ENCODE assay signal across 26 cellular contexts in the genomic region with DNA sequence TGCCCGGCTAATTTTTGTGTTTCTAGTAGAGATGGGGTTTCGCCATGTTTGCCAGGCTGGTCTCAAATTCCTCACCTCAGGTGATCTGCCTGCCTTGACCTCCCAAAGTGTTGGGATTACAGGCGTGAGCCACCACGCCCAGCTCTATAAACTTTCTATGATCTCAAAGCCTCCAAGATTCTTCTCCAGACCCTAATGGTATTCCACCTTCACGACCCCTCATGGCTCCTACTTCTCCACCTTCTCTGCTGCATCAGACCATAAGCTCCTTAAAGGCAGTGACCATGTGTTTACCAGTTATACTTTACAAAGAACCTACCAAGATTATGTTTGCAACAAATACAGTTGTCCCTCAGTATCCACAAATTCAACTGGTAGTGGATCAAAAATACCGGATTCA.
"Had no signal": no experiment of that assay in that cellular context is flagged by ENCODE, and none has a peak within 500 bp of the region (broad histone marks: within the 10 kb centered on the region; RNA-seq: fewer than 3 reads in every experiment).

No MANE protein-coding gene starts in this region.

- DNase-seq: activated CD4-positive, alpha-beta memory T cell treated with anti-CD3 and anti-CD28 coated beads for 36 hours; activated CD4-positive, alpha-beta T cell treated with anti-CD3 and anti-CD28 coated beads, Interleukin-2, amount 50 U/mL, for 1 hour; activated CD8-positive, alpha-beta memory T cell treated with anti-CD3 and anti-CD28 coated beads, Interleukin-2, amount 50 U/mL, for 4 hours; activated gamma-delta T cell treated with Interleukin-2 at 50 U/mL for 16 hours; activated T-cell treated with anti-CD3 and anti-CD28 coated beads for 4 hours; activated T-cell treated with anti-CD3 and anti-CD28 coated beads, Interleukin-2, amount 50 U/mL, for 4 hours; adrenal gland; caudate nucleus; cerebellar nuclear complex; MM.1S; NCI-H1105; NCI-H1417 treated with DMSO at 0.1 percent for 48 hours; NCI-H1694; NCI-H1930; NCI-H2081 treated with DMSO at 0.1 percent for 48 hours; NCI-H345; NCI-H524 treated with DMSO at 0.1 percent for 48 hours; NK-92 treated with Interleukin-12 subunit alpha and Interleukin-12 subunit beta, amount 100 ng/mL, for 24 hours; SHP77; SJCRH30 had no signal

- H3K9me3 Mint-ChIP-seq: activated CD4-positive, alpha-beta memory T cell treated with anti-CD3 and anti-CD28 coated beads for 36 hours; activated naive CD4-positive, alpha-beta T cell treated with anti-CD3 and anti-CD28 coated beads, Interleukin-2, amount 50 U/mL, for 24 hours; activated T-cell treated with anti-CD3 and anti-CD28 coated beads, Interleukin-2, amount 50 U/mL, for 4 hours; activated T-helper 1 cell treated with anti-CD3 and anti-CD28 coated beads, Interleukin-12 subunit alpha, Interleukin-12 subunit beta, Interleukin-2, Interleukin-4 antibody, amounts not matched to agents 30 ng/mL and 10 ng/mL and 1 ng/mL, durations not matched to agents 14 hours and 24 hours and 36 hours; brain; T-helper 2 cell treated with Interferon-gamma antibody and Interleukin-4, amounts not matched to agents 5 μg/mL and 100 μg/mL, for 36 hours had no signal

- H3K27me3 ChIP-seq: adrenal gland, SJCRH30 had no signal

- H3K27ac ChIP-seq: adrenal gland, KMS-11, SJCRH30, SK-N-MC had no signal

- ATAC-seq: activated T-cell treated with anti-CD3 and anti-CD28 coated beads, Interleukin-2, amount 50 U/mL, for 4 hours had no signal

- H3K4me1 ChIP-seq: adrenal gland had no signal

- H3K9ac ChIP-seq: KMS-11 had no signal

- H3K9me3 ChIP-seq: adrenal gland, SJCRH30 had no signal

- H3K27ac Mint-ChIP-seq: activated CD4-positive, alpha-beta memory T cell treated with anti-CD3 and anti-CD28 coated beads for 36 hours; activated naive CD4-positive, alpha-beta T cell treated with anti-CD3 and anti-CD28 coated beads, Interleukin-2, amount 50 U/mL, for 24 hours; activated T-helper 1 cell treated with anti-CD3 and anti-CD28 coated beads, Interleukin-12 subunit alpha, Interleukin-12 subunit beta, Interleukin-2, Interleukin-4 antibody, amounts not matched to agents 30 ng/mL and 10 ng/mL and 1 ng/mL, durations not matched to agents 14 hours and 24 hours and 36 hours; brain; T-helper 2 cell treated with Interferon-gamma antibody and Interleukin-4, amounts not matched to agents 5 μg/mL and 100 μg/mL, for 36 hours had no signal

- H3K27me3 Mint-ChIP-seq: activated CD4-positive, alpha-beta memory T cell treated with anti-CD3 and anti-CD28 coated beads for 36 hours; activated naive CD4-positive, alpha-beta T cell treated with anti-CD3 and anti-CD28 coated beads, Interleukin-2, amount 50 U/mL, for 24 hours; brain had no signal

- H3K4me3 ChIP-seq: adrenal gland, SJCRH30, SK-N-MC had no signal

- H3K4me3 Mint-ChIP-seq: activated CD4-positive, alpha-beta memory T cell treated with anti-CD3 and anti-CD28 coated beads for 36 hours; activated naive CD4-positive, alpha-beta T cell treated with anti-CD3 and anti-CD28 coated beads, Interleukin-2, amount 50 U/mL, for 24 hours; activated T-cell treated with anti-CD3 and anti-CD28 coated beads, Interleukin-2, amount 50 U/mL, for 4 hours; activated T-helper 1 cell treated with anti-CD3 and anti-CD28 coated beads, Interleukin-12 subunit alpha, Interleukin-12 subunit beta, Interleukin-2, Interleukin-4 antibody, amounts not matched to agents 30 ng/mL and 10 ng/mL and 1 ng/mL, durations not matched to agents 14 hours and 24 hours and 36 hours; brain; T-helper 2 cell treated with Interferon-gamma antibody and Interleukin-4, amounts not matched to agents 5 μg/mL and 100 μg/mL, for 36 hours had no signal

- H3K4me2 ChIP-seq: KMS-11 had no signal
